ENCODE assay signal across 8 cellular contexts in the genomic region with DNA sequence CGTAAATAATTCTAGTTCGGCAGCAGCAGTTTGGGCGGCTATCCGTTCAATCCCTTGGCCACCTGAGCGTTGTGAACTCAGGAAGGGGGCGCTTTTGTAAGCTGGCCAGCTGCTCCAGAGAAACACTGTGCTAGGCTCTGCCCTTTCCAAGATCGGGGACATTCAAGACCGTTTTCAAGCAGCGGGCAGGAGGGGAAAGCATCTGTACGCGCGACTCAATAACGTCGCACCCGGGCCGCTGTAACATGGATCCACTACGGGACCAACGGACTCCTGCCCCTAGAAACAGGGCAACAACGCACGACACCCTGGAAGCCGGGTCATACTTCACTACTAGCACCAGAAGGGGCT. TPM values are rescaled to one million over a fixed set of nuclear protein-coding genes. Genes with fewer than 3 reads are reported as not detected.
DNase-seq lines count a peak whose midpoint lies in the region; ATAC-seq and TF ChIP-seq lines count a peak whose summit lies in the region.

No MANE protein-coding gene starts in this region.

- WGBS in trophoblast cell (ENCODE audit: extremely low coverage, insufficient coverage, insufficient read length) = no CpG with 5 or more reads among the region's 21 CpGs

- no peaks in the 10 kb centered on the region for H3K27me3 ChIP-seq in Panc1 (ENCODE audit: control insufficient read depth, insufficient read depth, low read length)
- no peaks in the 10 kb centered on the region for H3K27me3 ChIP-seq in trophoblast cell (ENCODE audit: insufficient read depth, low read length)

- H4K91ac ChIP-seq in trophoblast cell (ENCODE audit: low read depth, low read length) = peak overlapping the region; percentile 49

- peak overlapping the region; percentile 83 to 86 for H3K4me3 ChIP-seq in Panc1 (ENCODE audit: low read depth in 2 of 2, low read length in 2 of 2)
- peak overlapping the region; percentile 80 for H3K4me3 ChIP-seq in epithelial cell of proximal tubule (ENCODE audit: low read depth, low read length)
- peak overlapping the region; percentile 96 for H3K4me3 ChIP-seq in trophoblast cell (ENCODE audit: low read depth, low read length)

- ATAC-seq in activated CD4-positive, alpha-beta T cell treated with anti-CD3 and anti-CD28 coated beads for 36 hours = peak; percentile 14
- peak; percentile 7 for ATAC-seq in HG03108 (IDR thresholded peaks at IDR 0.05; ENCODE audit: unreplicated experiment)
- ATAC-seq in Panc1 = peak; percentile 39

- peak overlapping the region; percentile 58 for H3K18ac ChIP-seq in trophoblast cell (ENCODE audit: low read length)

- peak overlapping the region; percentile 48 for H3K4ac ChIP-seq in trophoblast cell (ENCODE audit: low read depth, low read length)

- peak overlapping the region; percentile 25 for H4K12ac ChIP-seq in trophoblast cell (ENCODE audit: low read depth, low read length)

- peak overlapping the region; percentile 90 for H3K9ac ChIP-seq in trophoblast cell (ENCODE audit: low read length)

- no peaks in the 10 kb centered on the region for H3K9me3 Mint-ChIP-seq in activated CD4-positive, alpha-beta T cell treated with anti-CD3 and anti-CD28 coated beads for 36 hours (ENCODE audit: low read depth)

- H2BK5ac ChIP-seq in trophoblast cell (ENCODE audit: low read depth, low read length, poor library complexity) = peak overlapping the region; percentile 38

- peaks cover 6% of the 10 kb centered on the region for H3K79me2 ChIP-seq in trophoblast cell (ENCODE audit: control insufficient read depth, insufficient read depth, low read length, poor library complexity)

- peak overlapping the region; percentile 59 for H4K8ac ChIP-seq in trophoblast cell (ENCODE audit: low read depth, low read length)

- in situ Hi-C loops in Panc1 (cut with HindIII; ENCODE audit: low pct_unique_long_range_greater_than_20kb, low sequenced_read_pairs) = no loop called here

- H3K27me3 Mint-ChIP-seq in activated CD4-positive, alpha-beta T cell treated with anti-CD3 and anti-CD28 coated beads for 36 hours = no peaks in the 10 kb centered on the region

- H3K36me3 ChIP-seq in Panc1 (ENCODE audit: control insufficient read depth, insufficient read depth, low read length) = peaks cover 27% of the 10 kb centered on the region
- H3K36me3 ChIP-seq in trophoblast cell (ENCODE audit: control insufficient read depth in 1 of 2, insufficient read depth in 2 of 2, low read length in 2 of 2) = peaks cover 4 to 10% of the 10 kb centered on the region in 2 experiments

- no peak overlapping the region for H3K23ac ChIP-seq in trophoblast cell (ENCODE audit: low read length)

- H3K14ac ChIP-seq in trophoblast cell (ENCODE audit: low read length) = peak overlapping the region; percentile 36

- peaks cover 24% of the 10 kb centered on the region for H3K4me1 Mint-ChIP-seq in activated CD4-positive, alpha-beta T cell treated with anti-CD3 and anti-CD28 coated beads for 36 hours

- intact Hi-C loops in activated CD4-positive, alpha-beta T cell treated with anti-CD3 and anti-CD28 coated beads for 36 hours (cut with DNase I, micrococcal nuclease) = loop anchor here in 1 of 2 experiments (1.0 to 5.0 kb wide), 6 partner anchors 26 to 320 kb away; a partner anchor contains a TSS
- intact Hi-C loops in Panc1 (cut with micrococcal nuclease; ENCODE audit: unreplicated experiment) = loop anchor here (10.0 kb wide), 1 partner anchor 112 kb away; a partner anchor contains a TSS

- H3K4me1 ChIP-seq in Panc1 (ENCODE audit: control insufficient read depth, insufficient read depth, low read length) (peaks cover 18% of the 10 kb centered on the region), trophoblast cell (ENCODE audit: control insufficient read depth in 1 of 2, insufficient read depth in 2 of 2, low read length in 2 of 2) (no peaks in the 10 kb centered on the region)

- H3K4me2 ChIP-seq in trophoblast cell (ENCODE audit: low read length) = peak overlapping the region; percentile 87

- no peak overlapping the region for H2AK5ac ChIP-seq in trophoblast cell (ENCODE audit: low read length)

- BruUV-seq in Panc1 (replicated peaks; lab: Mats Ljungman, UMichigan) = no TSS peak

- peak overlapping the region; percentile 18 for H2BK120ac ChIP-seq in trophoblast cell (ENCODE audit: insufficient read depth, low read length, poor library complexity)

- H3K27ac Mint-ChIP-seq in activated CD4-positive, alpha-beta T cell treated with anti-CD3 and anti-CD28 coated beads for 36 hours = peak overlapping the region; percentile 89

- H3K79me1 ChIP-seq in trophoblast cell (ENCODE audit: low read length) = peaks cover 3% of the 10 kb centered on the region

- H3K27ac ChIP-seq in Panc1 (ENCODE audit: low read length) (peak overlapping the region; percentile 95), trophoblast cell (ENCODE audit: low read depth, low read length) (peak overlapping the region; percentile 20)

- CTCF ChIA-PET in activated CD4-positive, alpha-beta T cell treated with anti-CD3 and anti-CD28 coated beads for 36 hours (lab: Charles Lee) = interaction anchor here (0.6 to 10.0 kb wide), 30 partner anchors 9 to 239 kb away, joined by 3 to 124 read pairs (median 4); a partner anchor contains a TSS
- CTCF ChIA-PET in Panc1 (lab: Charles Lee) = interaction anchor here (0.5 to 1.7 kb wide), 6 partner anchors 27 to 1272 kb away, joined by 3 to 19 read pairs (median 6); a partner anchor contains a TSS

- peak overlapping the region; percentile 86 for H3K4me3 Mint-ChIP-seq in activated CD4-positive, alpha-beta T cell treated with anti-CD3 and anti-CD28 coated beads for 36 hours

- no peak overlapping the region for H2BK12ac ChIP-seq in trophoblast cell (ENCODE audit: low read length)

- DNase-seq in activated CD4-positive, alpha-beta T cell treated with anti-CD3 and anti-CD28 coated beads for 36 hours = no peak
- DNase-seq in activated CD4-positive, alpha-beta T cell treated with anti-CD3 and anti-CD28 coated beads, Interleukin-2, amount 50 U/mL, for 4 hours = no peak
- DNase-seq in Panc1 (ENCODE audit: low read depth, low spot score) (no peak), epithelial cell of proximal tubule (ENCODE audit: low read depth) (no peak), trophoblast cell (no peak), OCI-M2 (lab: John Stamatoyannopoulos, UW; ENCODE audit: unreplicated experiment) (no peak)
- DNase-seq in stimulated activated CD8-positive, alpha-beta memory T cell treated with anti-CD3 and anti-CD28 coated beads, Interleukin-4, amount 100 ng/mL, for 48 hours = no peak

- POLR2A ChIA-PET in activated CD4-positive, alpha-beta T cell treated with anti-CD3 and anti-CD28 coated beads for 36 hours (lab: Charles Lee) = interaction anchor here (0.7 to 3.0 kb wide), 19 partner anchors 9 to 1271 kb away, joined by 3 to 41 read pairs (median 4); a partner anchor contains a TSS
- POLR2A ChIA-PET in Panc1 (lab: Charles Lee) = interaction anchor here (0.5 to 0.7 kb wide), 2 partner anchors 10 to 112 kb away, joined by 3 read pairs; no protein-coding TSS in a partner anchor

- TF ChIP-seq CTCF in Panc1 (IDR thresholded peaks at IDR 0.05) (no peak; the same call in none of the 2 replicates), epithelial cell of proximal tubule (conservative IDR thresholded peaks at IDR 0.05; ENCODE audit: low read depth, low read length) (peak; percentile 28)

- peak overlapping the region; percentile 90 for H2AFZ ChIP-seq in trophoblast cell (ENCODE audit: insufficient read depth, low read length, poor library complexity)

- H3K9me3 ChIP-seq in Panc1 (ENCODE audit: control insufficient read depth, insufficient read depth, low read depth, low read length) = no peaks in the 10 kb centered on the region
- H3K9me3 ChIP-seq in trophoblast cell (ENCODE audit: insufficient read depth, low read depth, low read length) = no peaks in the 10 kb centered on the region

- peaks cover 37% of the 10 kb centered on the region for H3K36me3 Mint-ChIP-seq in activated CD4-positive, alpha-beta T cell treated with anti-CD3 and anti-CD28 coated beads for 36 hours (ENCODE audit: low read depth)

RNA-seq across cellular contexts. Expression of a gene that starts 0.5 kb away (rescaled TPM):
- total RNA-seq in activated CD4-positive, alpha-beta T cell treated with anti-CD3 and anti-CD28 coated beads for 36 hours = 100 to 1,000 TPM; 245 to 322 TPM
- total RNA-seq in Panc1 (2021; ENCODE audit: unreplicated experiment) (230 TPM), epithelial cell of proximal tubule (198 and 206 TPM in 2 replicates)
- polyA plus RNA-seq in Panc1 (2012; ENCODE audit: insufficient read length) = 28.5 TPM
- 98.7 and 104 TPM in 2 replicates for polyA plus RNA-seq in trophoblast cell (2013)

RNA-seq across cellular contexts. Expression of a gene that starts 26.0 kb away (rescaled TPM):
- 10 to 100 TPM; 40.2 to 45.6 TPM for total RNA-seq in activated CD4-positive, alpha-beta T cell treated with anti-CD3 and anti-CD28 coated beads for 36 hours
- total RNA-seq in Panc1 (2021; ENCODE audit: unreplicated experiment) (27.1 TPM), epithelial cell of proximal tubule (57.6 and 67.7 TPM in 2 replicates)
- 30.2 TPM for polyA plus RNA-seq in Panc1 (2012; ENCODE audit: insufficient read length)
- 68.1 and 68.9 TPM in 2 replicates for polyA plus RNA-seq in trophoblast cell (2013)

RNA-seq across cellular contexts. Expression of a gene that starts 52.7 kb away (rescaled TPM):
- not detected for total RNA-seq in activated CD4-positive, alpha-beta T cell treated with anti-CD3 and anti-CD28 coated beads for 36 hours
- total RNA-seq in Panc1 (2021; ENCODE audit: unreplicated experiment) (0.33 TPM), epithelial cell of proximal tubule (0.58 TPM in 1 of 2 replicates, not detected in the other)
- polyA plus RNA-seq in Panc1 (2012; ENCODE audit: insufficient read length) = 5.8 TPM
- polyA plus RNA-seq in trophoblast cell (2013) = 1.4 and 2.0 TPM in 2 replicates
